26 cellular contexts compared by ENCODE assay signal in genomic region chr14:72986214-72986613, GRCh38.
"Had no signal": no experiment of that assay in that cellular context is flagged by ENCODE, and none has a peak within 500 bp of the region (broad histone marks: within the 10 kb centered on the region; RNA-seq: fewer than 3 reads in every experiment).

No MANE protein-coding gene starts in this region.

- H3K36me3 ChIP-seq: prostate gland had no signal

- H3K4me3 ChIP-seq: dorsolateral prefrontal cortex, esophagus squamous epithelium, lung, mucosa of descending colon, prostate gland, right atrium auricular region, smooth muscle cell, stomach, thyroid gland had no signal

- H3K27me3 ChIP-seq: dorsolateral prefrontal cortex, esophagus squamous epithelium, right atrium auricular region, stomach, thyroid gland had no signal

- H3K27ac ChIP-seq: dorsolateral prefrontal cortex, esophagus squamous epithelium, prostate gland, right atrium auricular region, stomach, thyroid gland had no signal

- H3K4me1 ChIP-seq: esophagus squamous epithelium, prostate gland, right atrium auricular region, thyroid gland had no signal

- ATAC-seq: left lobe of liver, mucosa of descending colon, sciatic nerve had no signal

- FAIRE-seq: colon, frontal cortex had no signal

- H3K9me3 ChIP-seq: esophagus squamous epithelium, mucosa of descending colon, prostate gland, right atrium auricular region, stomach, thyroid gland had no signal

- DNase-seq: dorsolateral prefrontal cortex; effector CD4-positive, alpha-beta T cell; esophagus squamous epithelium; hypothalamus; immature natural killer cell; islet precursor cell; mesenchymal stem cell; mucosa of descending colon; naive B cell; nephron progenitor cell; nucleus accumbens; stimulated activated CD4-positive, alpha-beta T cell treated with anti-CD3 and anti-CD28 coated beads, Interleukin-12 subunit alpha, Interleukin-12 subunit beta, amount 100 ng/mL, for 4 hours; stimulated activated CD4-positive, alpha-beta T cell treated with anti-CD3 and anti-CD28 coated beads, Interleukin-1b, Interleukin-23, amount 100 ng/mL, for 48 hours; stimulated activated CD4-positive, alpha-beta T cell treated with anti-CD3 and anti-CD28 coated beads, Interleukin-4, amount 100 ng/mL, for 1 hour; stimulated activated CD8-positive, alpha-beta memory T cell treated with anti-CD3 and anti-CD28 coated beads, Interleukin-4, amount 100 ng/mL, for 48 hours; stimulated activated naive CD4-positive, alpha-beta T cell treated with Interleukin-2 at 50 U/mL for 16 hours; stomach; thyroid gland had no signal

- H3K4me2 ChIP-seq: smooth muscle cell had no signal
